Comparison of ENCODE assay signal across 1 cellular context in genomic region chr13:27406178-27406939, GRCh38.
TF ChIP-seq lines count a peak whose summit lies in the region.

No MANE protein-coding gene starts in this region.

TF ChIP-seq in H1, 55 proteins besides CTCF, POLR2A, EP300 and RAD21 (continued from another document):
- 0 out of 2 replicates have a peak, but pooled peaks have one; percentile 20 for TF ChIP-seq MAX (IDR thresholded peaks at IDR 0.05)
